In genomic region chr7:136495081-136495480, GRCh38 we compare ENCODE assay signal across 39 cellular contexts.
"Had no signal": no experiment of that assay in that cellular context is flagged by ENCODE, and none has a peak within 500 bp of the region (broad histone marks: within the 10 kb centered on the region; RNA-seq: fewer than 3 reads in every experiment).

No MANE protein-coding gene starts in this region.

- H3K4me3 Mint-ChIP-seq: activated naive CD4-positive, alpha-beta T cell treated with anti-CD3 and anti-CD28 coated beads for 36 hours; activated naive CD4-positive, alpha-beta T cell treated with anti-CD3 and anti-CD28 coated beads, Interleukin-2, amount 10 ng/mL, durations not matched to agents 7 days and 5 days; activated naive CD4-positive, alpha-beta T cell treated with anti-CD3 and anti-CD28 coated beads, Interleukin-2, amount 50 U/mL, for 24 hours; activated naive CD8-positive, alpha-beta T cell; activated naive CD8-positive, alpha-beta T cell treated with anti-CD3 and anti-CD28 coated beads for 36 hours; activated naive CD8-positive, alpha-beta T cell treated with anti-CD3 and anti-CD28 coated beads, Interleukin-2, amount 10 ng/mL, durations not matched to agents 7 days and 5 days; activated naive CD8-positive, alpha-beta T cell treated with anti-CD3 and anti-CD28 coated beads, Interleukin-2, amount 50 U/mL, for 24 hours; activated T-cell treated with anti-CD3 and anti-CD28 coated beads, Interleukin-2, amount 50 U/mL, for 24 hours; activated T-cell treated with anti-CD3 and anti-CD28 coated beads, Interleukin-2, amount 50 U/mL, for 4 hours; activated T-cell treated with anti-CD3 and anti-CD28 coated beads, Interleukin-2, amount 50 U/mL, for 72 hours; activated T-helper 1 cell treated with anti-CD3 and anti-CD28 coated beads, Interleukin-12 subunit alpha, Interleukin-12 subunit beta, Interleukin-2, Interleukin-4 antibody, amounts not matched to agents 30 ng/mL and 10 ng/mL and 1 ng/mL, durations not matched to agents 14 hours and 24 hours and 36 hours; activated T-helper 17 cell treated with anti-CD3 and anti-CD28 coated beads, Interleukin-2, amount 50 U/mL, for 72 hours; brain; central memory CD8-positive, alpha-beta T cell had no signal

- H3K36me3 ChIP-seq: adrenal gland, ascending aorta, brain microvascular endothelial cell, breast epithelium, cardiac muscle cell had no signal

- ATAC-seq: activated naive CD4-positive, alpha-beta T cell treated with anti-CD3 and anti-CD28 coated beads, Interleukin-2, amount 50 U/mL, for 72 hours; activated naive CD8-positive, alpha-beta T cell treated with anti-CD3 and anti-CD28 coated beads, Interleukin-2, amount 50 U/mL, for 24 hours; activated T-cell treated with anti-CD3 and anti-CD28 coated beads, Interleukin-2, amount 50 U/mL, for 4 hours; activated T-cell treated with anti-CD3 and anti-CD28 coated beads, Interleukin-2, amount 50 U/mL, for 72 hours; activated T-helper 17 cell treated with anti-CD3 and anti-CD28 coated beads, Interleukin-2, amount 50 U/mL, for 72 hours; body of pancreas had no signal

- H3K4me1 Mint-ChIP-seq: activated naive CD4-positive, alpha-beta T cell treated with anti-CD3 and anti-CD28 coated beads, Interleukin-2, amount 10 ng/mL, durations not matched to agents 7 days and 5 days; activated naive CD4-positive, alpha-beta T cell treated with anti-CD3 and anti-CD28 coated beads, Interleukin-2, amount 50 U/mL, for 24 hours; activated naive CD8-positive, alpha-beta T cell treated with anti-CD3 and anti-CD28 coated beads for 36 hours; activated naive CD8-positive, alpha-beta T cell treated with anti-CD3 and anti-CD28 coated beads, Interleukin-2, amount 10 ng/mL, durations not matched to agents 7 days and 5 days; activated naive CD8-positive, alpha-beta T cell treated with anti-CD3 and anti-CD28 coated beads, Interleukin-2, amount 50 U/mL, for 24 hours; activated T-helper 17 cell treated with anti-CD3 and anti-CD28 coated beads, Interleukin-2, amount 50 U/mL, for 72 hours; central memory CD8-positive, alpha-beta T cell had no signal

- H3K4me1 ChIP-seq: adrenal gland, ascending aorta, body of pancreas, breast epithelium had no signal

- H3K27me3 Mint-ChIP-seq: activated naive CD4-positive, alpha-beta T cell treated with anti-CD3 and anti-CD28 coated beads, Interleukin-2, amount 10 ng/mL, durations not matched to agents 7 days and 5 days; activated naive CD4-positive, alpha-beta T cell treated with anti-CD3 and anti-CD28 coated beads, Interleukin-2, amount 50 U/mL, for 24 hours; activated naive CD8-positive, alpha-beta T cell treated with anti-CD3 and anti-CD28 coated beads for 36 hours; activated naive CD8-positive, alpha-beta T cell treated with anti-CD3 and anti-CD28 coated beads, Interleukin-2, amount 10 ng/mL, durations not matched to agents 7 days and 5 days; activated naive CD8-positive, alpha-beta T cell treated with anti-CD3 and anti-CD28 coated beads, Interleukin-2, amount 50 U/mL, for 24 hours; activated T-cell treated with anti-CD3 and anti-CD28 coated beads, Interleukin-2, amount 50 U/mL, for 24 hours; activated T-helper 17 cell treated with anti-CD3 and anti-CD28 coated beads, Interleukin-2, amount 50 U/mL, for 72 hours; brain; central memory CD8-positive, alpha-beta T cell had no signal

- H3K27ac Mint-ChIP-seq: activated naive CD4-positive, alpha-beta T cell treated with anti-CD3 and anti-CD28 coated beads for 36 hours; activated naive CD4-positive, alpha-beta T cell treated with anti-CD3 and anti-CD28 coated beads, Interleukin-2, amount 10 ng/mL, durations not matched to agents 7 days and 5 days; activated naive CD4-positive, alpha-beta T cell treated with anti-CD3 and anti-CD28 coated beads, Interleukin-2, amount 50 U/mL, for 24 hours; activated naive CD4-positive, alpha-beta T cell treated with anti-CD3 and anti-CD28 coated beads, Interleukin-2, amount 50 U/mL, for 72 hours; activated naive CD8-positive, alpha-beta T cell; activated naive CD8-positive, alpha-beta T cell treated with anti-CD3 and anti-CD28 coated beads for 36 hours; activated naive CD8-positive, alpha-beta T cell treated with anti-CD3 and anti-CD28 coated beads, Interleukin-2, amount 10 ng/mL, durations not matched to agents 7 days and 5 days; activated naive CD8-positive, alpha-beta T cell treated with anti-CD3 and anti-CD28 coated beads, Interleukin-2, amount 50 U/mL, for 24 hours; activated T-cell treated with anti-CD3 and anti-CD28 coated beads, Interleukin-2, amount 50 U/mL, for 24 hours; activated T-cell treated with anti-CD3 and anti-CD28 coated beads, Interleukin-2, amount 50 U/mL, for 72 hours; activated T-helper 1 cell treated with anti-CD3 and anti-CD28 coated beads, Interleukin-12 subunit alpha, Interleukin-12 subunit beta, Interleukin-2, Interleukin-4 antibody, amounts not matched to agents 30 ng/mL and 10 ng/mL and 1 ng/mL, durations not matched to agents 14 hours and 24 hours and 36 hours; activated T-helper 17 cell treated with anti-CD3 and anti-CD28 coated beads, Interleukin-2, amount 50 U/mL, for 72 hours; activated T-helper 2 cell treated with anti-CD3 and anti-CD28 coated beads, Interferon-gamma antibody, Interleukin-2, Interleukin-4, amounts not matched to agents 10 μg/mL and 5 μg/mL and 100 μg/mL, durations not matched to agents 14 hours and 24 hours and 36 hours; brain had no signal

- FAIRE-seq: astrocyte, bronchial epithelial cell had no signal

- H3K4me3 ChIP-seq: adrenal gland, ascending aorta, body of pancreas, breast epithelium, cardiac muscle cell had no signal

- H3K9me3 ChIP-seq: adrenal gland, ascending aorta, body of pancreas, breast epithelium had no signal

- H3K27me3 ChIP-seq: adrenal gland, ascending aorta, body of pancreas, brain microvascular endothelial cell, breast epithelium, cardiac muscle cell had no signal

- H3K27ac ChIP-seq: adrenal gland, ascending aorta, body of pancreas, brain microvascular endothelial cell, breast epithelium, cardiac muscle cell had no signal

- DNase-seq: activated effector memory CD4-positive, alpha-beta T cell treated with anti-CD3 and anti-CD28 coated beads, Interleukin-2, amount 50 U/mL, for 16 hours; activated effector memory CD4-positive, alpha-beta T cell treated with Interleukin-2 at 50 U/mL for 16 hours; activated gamma-delta T cell; activated gamma-delta T cell treated with Interleukin-2 at 50 U/mL for 16 hours; activated naive CD4-positive, alpha-beta T cell; activated naive CD4-positive, alpha-beta T cell treated with anti-CD3 and anti-CD28 coated beads for 36 hours; activated naive CD4-positive, alpha-beta T cell treated with anti-CD3 and anti-CD28 coated beads, Interleukin-2, amount 10 ng/mL, durations not matched to agents 7 days and 5 days; activated naive CD4-positive, alpha-beta T cell treated with anti-CD3 and anti-CD28 coated beads, Interleukin-2, amount 50 U/mL, for 16 hours; activated naive CD4-positive, alpha-beta T cell treated with Interleukin-2 at 50 U/mL for 16 hours; activated naive CD8-positive, alpha-beta T cell treated with anti-CD3 and anti-CD28 coated beads for 36 hours; activated naive CD8-positive, alpha-beta T cell treated with anti-CD3 and anti-CD28 coated beads, Interleukin-2, amount 10 ng/mL, durations not matched to agents 7 days and 5 days; activated naive CD8-positive, alpha-beta T cell treated with anti-CD3 and anti-CD28 coated beads, Interleukin-2, amount 50 U/mL, for 24 hours; activated T-cell treated with anti-CD3 and anti-CD28 coated beads, Interleukin-2, amount 50 U/mL, for 24 hours; activated T-cell treated with anti-CD3 and anti-CD28 coated beads, Interleukin-2, amount 50 U/mL, for 4 hours; activated T-cell treated with anti-CD3 and anti-CD28 coated beads, Interleukin-2, amount 50 U/mL, for 48 hours; activated T-cell treated with anti-CD3 and anti-CD28 coated beads, Interleukin-2, amount 50 U/mL, for 72 hours; adrenal gland; amniotic stem cell; amygdala; anterior cingulate cortex; aorta; body of pancreas; brain microvascular endothelial cell; caudate nucleus; central memory CD4-positive, alpha-beta T cell; cerebellar nuclear complex had no signal

- H3K9me3 Mint-ChIP-seq: activated naive CD8-positive, alpha-beta T cell treated with anti-CD3 and anti-CD28 coated beads for 36 hours; activated T-helper 1 cell treated with anti-CD3 and anti-CD28 coated beads, Interleukin-12 subunit alpha, Interleukin-12 subunit beta, Interleukin-2, Interleukin-4 antibody, amounts not matched to agents 30 ng/mL and 10 ng/mL and 1 ng/mL, durations not matched to agents 14 hours and 24 hours and 36 hours; activated T-helper 17 cell treated with anti-CD3 and anti-CD28 coated beads, Interleukin-2, amount 50 U/mL, for 72 hours had no signal

- H3K36me3 Mint-ChIP-seq: activated naive CD4-positive, alpha-beta T cell treated with anti-CD3 and anti-CD28 coated beads, Interleukin-2, amount 10 ng/mL, durations not matched to agents 7 days and 5 days; activated naive CD4-positive, alpha-beta T cell treated with anti-CD3 and anti-CD28 coated beads, Interleukin-2, amount 50 U/mL, for 24 hours; activated naive CD4-positive, alpha-beta T cell treated with anti-CD3 and anti-CD28 coated beads, Interleukin-2, amount 50 U/mL, for 72 hours; activated naive CD8-positive, alpha-beta T cell; activated naive CD8-positive, alpha-beta T cell treated with anti-CD3 and anti-CD28 coated beads for 36 hours; activated naive CD8-positive, alpha-beta T cell treated with anti-CD3 and anti-CD28 coated beads, Interleukin-2, amount 10 ng/mL, durations not matched to agents 7 days and 5 days; brain had no signal
